ENCODE assay signal across 27 cellular contexts in genomic region chr9:11794984-11795383, GRCh38.
"Had no signal": no experiment of that assay in that cellular context is flagged by ENCODE, and none has a peak within 500 bp of the region (broad histone marks: within the 10 kb centered on the region; RNA-seq: fewer than 3 reads in every experiment).

No MANE protein-coding gene starts in this region.

- DNase-seq: activated B cell treated with CpG ODN at 0.5 μM for 24 hours; activated CD4-positive, alpha-beta memory T cell treated with anti-CD3 and anti-CD28 coated beads for 36 hours; activated CD4-positive, alpha-beta T cell treated with anti-CD3 and anti-CD28 coated beads for 4 hours; activated CD4-positive, alpha-beta T cell treated with anti-CD3 and anti-CD28 coated beads, Interleukin-2, amount 10 ng/mL, durations not matched to agents 24 days and 14 days; activated CD4-positive, alpha-beta T cell treated with anti-CD3 and anti-CD28 coated beads, Interleukin-2, amount 50 U/mL, for 1 hour; activated CD4-positive, alpha-beta T cell treated with anti-CD3 and anti-CD28 coated beads, Interleukin-2, amount 50 U/mL, for 4 hours; activated CD4-positive, CD25-positive, alpha-beta regulatory T cell treated with anti-CD3 and anti-CD28 coated beads, Interleukin-2, amount 50 U/mL, for 72 hours; activated CD8-positive, alpha-beta memory T cell treated with anti-CD3 and anti-CD28 coated beads, Interleukin-2, amount 50 U/mL, for 4 hours; activated CD8-positive, alpha-beta T cell treated with anti-CD3 and anti-CD28 coated beads for 36 hours; activated effector memory CD4-positive, alpha-beta T cell treated with Interleukin-2 at 50 U/mL for 16 hours; activated gamma-delta T cell; activated naive CD4-positive, alpha-beta T cell treated with anti-CD3 and anti-CD28 coated beads, Interleukin-2, amount 10 ng/mL, durations not matched to agents 7 days and 5 days; activated naive CD4-positive, alpha-beta T cell treated with Interleukin-2 at 50 U/mL for 16 hours; activated naive CD8-positive, alpha-beta T cell treated with anti-CD3 and anti-CD28 coated beads, Interleukin-2, amount 10 ng/mL, durations not matched to agents 7 days and 5 days; activated naive CD8-positive, alpha-beta T cell treated with anti-CD3 and anti-CD28 coated beads, Interleukin-2, amount 50 U/mL, for 24 hours; activated T-cell treated with anti-CD3 and anti-CD28 coated beads, Interleukin-2, amount 50 U/mL, for 24 hours; activated T-cell treated with anti-CD3 and anti-CD28 coated beads, Interleukin-2, amount 50 U/mL, for 48 hours; amygdala; anterior cingulate cortex; caudate nucleus; SW 1271; T-helper 1 cell; T-helper 2 cell; T-helper 9 cell had no signal

- H3K27ac ChIP-seq: ascending aorta, cardiac muscle cell, VCaP had no signal

- ATAC-seq: activated CD8-positive, alpha-beta T cell treated with anti-CD3 and anti-CD28 coated beads for 36 hours; activated naive CD8-positive, alpha-beta T cell treated with anti-CD3 and anti-CD28 coated beads, Interleukin-2, amount 50 U/mL, for 24 hours had no signal

- H3K36me3 ChIP-seq: ascending aorta, cardiac muscle cell had no signal

- H3K4me1 ChIP-seq: ascending aorta had no signal

- H3K27me3 ChIP-seq: ascending aorta, cardiac muscle cell had no signal

- H3K9me3 ChIP-seq: ascending aorta had no signal

- H3K4me3 ChIP-seq: ascending aorta, cardiac muscle cell had no signal
